Comparison of ENCODE assay signal across 11 cellular contexts in genomic region chr6:15457903-15458530, GRCh38.
DNase-seq lines count a peak whose midpoint lies in the region; ATAC-seq and TF ChIP-seq lines count a peak whose summit lies in the region.
"Had no signal": no experiment of that assay in that cellular context is flagged by ENCODE, and none has a peak within 500 bp of the region (broad histone marks: within the 10 kb centered on the region; RNA-seq: fewer than 3 reads in every experiment).

No MANE protein-coding gene starts in this region.

- peaks cover 15% of the 10 kb centered on the region for H3K36me3 Mint-ChIP-seq in WTC11

- H3K27me3 ChIP-seq in BE2C, result no peaks in the 10 kb centered on the region
- no peaks in the 10 kb centered on the region for H3K27me3 ChIP-seq in psoas muscle (ENCODE audit: insufficient read depth in 3 of 3, low read length in 2 of 3)
- H3K27me3 ChIP-seq: sigmoid colon had no signal

- H3K4me1 ChIP-seq in BE2C (peaks cover 15% of the 10 kb centered on the region), psoas muscle (peaks cover 73% of the 10 kb centered on the region)

- H3K27ac Mint-ChIP-seq in WTC11, result peak overlapping the region; percentile 9; the same call in 1 of the 2 replicates

- H3K27ac ChIP-seq in psoas muscle, result no peak overlapping the region
- H3K27ac ChIP-seq: epithelial cell of prostate, sigmoid colon had no signal

- H3K4me3 ChIP-seq in BE2C (ENCODE audit: low read depth, low read length) (no peak overlapping the region), psoas muscle (no peak overlapping the region)
- H3K4me3 ChIP-seq: sigmoid colon had no signal

- no peaks in the 10 kb centered on the region for H3K9me3 Mint-ChIP-seq in WTC11

- 63 to 75% (median 69%) methylated on average over 17 of the region's 17 CpGs for WGBS in psoas muscle, 3 donors

- intact Hi-C loops in psoas muscle (cut with DNase I), result no loop called here

- no peaks in the 10 kb centered on the region for H3K9me3 ChIP-seq in BE2C
- H3K9me3 ChIP-seq in psoas muscle, result no peaks in the 10 kb centered on the region
- H3K9me3 ChIP-seq: sigmoid colon had no signal

- DNase-seq in BE2C (peak; percentile 22), WTC11 (ENCODE audit: low spot score) (no peak), psoas muscle (no peak)
- no peak for DNase-seq in stimulated activated CD4-positive, alpha-beta T cell treated with anti-CD3 and anti-CD28 coated beads, Interleukin-1b, Interleukin-23, amount 100 ng/mL, for 48 hours
- DNase-seq in activated CD4-positive, alpha-beta T cell treated with anti-CD3 and anti-CD28 coated beads for 1 hour, result no peak
- DNase-seq: Right ventricle myocardium superior, sigmoid colon had no signal

- TF ChIP-seq CTCF in BE2C (IDR thresholded peaks at IDR 0.05; ENCODE audit: low read depth, low read length), result no peak
- no peak for TF ChIP-seq CTCF in WTC11 (IDR thresholded peaks at IDR 0.05)
- no peak for TF ChIP-seq CTCF in psoas muscle (IDR thresholded peaks at IDR 0.05)

- no peaks in the 10 kb centered on the region for H3K36me3 ChIP-seq in BE2C
- no peaks in the 10 kb centered on the region for H3K36me3 ChIP-seq in psoas muscle (ENCODE audit: insufficient read depth in 1 of 2, low read depth in 1 of 2)
- H3K36me3 ChIP-seq: sigmoid colon had no signal

- ATAC-seq in GM18858 (IDR thresholded peaks at IDR 0.05; ENCODE audit: unreplicated experiment) (peak; percentile 63), HG03108 (IDR thresholded peaks at IDR 0.05; ENCODE audit: unreplicated experiment) (peak; percentile 52), WTC11 (no peak), psoas muscle (no peak), GM18867 (IDR thresholded peaks at IDR 0.05; ENCODE audit: unreplicated experiment) (no peak)

- H3K4me3 Mint-ChIP-seq in WTC11, result no peak overlapping the region

- POLR2A ChIA-PET in WTC11 (lab: Charles Lee), result no interaction called here

- CTCF ChIA-PET in WTC11 (lab: Charles Lee), result interaction anchor here (0.5 kb wide), 1 partner anchor 9 kb away, joined by 3 read pairs; no protein-coding TSS in a partner anchor

- H3K4me1 Mint-ChIP-seq in WTC11, result peaks cover 92% of the 10 kb centered on the region

- H3K27me3 Mint-ChIP-seq in WTC11 (ENCODE audit: low read depth), result no peaks in the 10 kb centered on the region

TF ChIP-seq in WTC11, 78 proteins besides CTCF, POLR2A, EP300 and RAD21 (continues in another document):
- no peak for TF ChIP-seq ERG (CRISPR knock-in tag; IDR thresholded peaks at IDR 0.05)
- TF ChIP-seq TP53 (CRISPR knock-in tag; IDR thresholded peaks at IDR 0.05), result no peak
- no peak for TF ChIP-seq SP1 (CRISPR knock-in tag; conservative IDR thresholded peaks at IDR 0.05)
- TF ChIP-seq, protein P1, sequence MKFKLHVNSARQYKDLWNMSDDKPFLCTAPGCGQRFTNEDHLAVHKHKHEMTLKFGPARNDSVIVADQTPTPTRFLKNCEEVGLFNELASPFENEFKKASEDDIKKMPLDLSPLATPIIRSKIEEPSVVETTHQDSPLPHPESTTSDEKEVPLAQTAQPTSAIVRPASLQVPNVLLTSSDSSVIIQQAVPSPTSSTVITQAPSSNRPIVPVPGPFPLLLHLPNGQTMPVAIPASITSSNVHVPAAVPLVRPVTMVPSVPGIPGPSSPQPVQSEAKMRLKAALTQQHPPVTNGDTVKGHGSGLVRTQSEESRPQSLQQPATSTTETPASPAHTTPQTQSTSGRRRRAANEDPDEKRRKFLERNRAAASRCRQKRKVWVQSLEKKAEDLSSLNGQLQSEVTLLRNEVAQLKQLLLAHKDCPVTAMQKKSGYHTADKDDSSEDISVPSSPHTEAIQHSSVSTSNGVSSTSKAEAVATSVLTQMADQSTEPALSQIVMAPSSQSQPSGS (CRISPR knock-in tag; IDR thresholded peaks at IDR 0.05; ENCODE audit: borderline replicate concordance, low read depth), result no peak
- no peak for TF ChIP-seq ARID4B (CRISPR knock-in tag; IDR thresholded peaks at IDR 0.05; ENCODE audit: borderline replicate concordance)
- no peak for TF ChIP-seq ZNF423 (CRISPR knock-in tag; IDR thresholded peaks at IDR 0.05)
- TF ChIP-seq, protein P2, sequence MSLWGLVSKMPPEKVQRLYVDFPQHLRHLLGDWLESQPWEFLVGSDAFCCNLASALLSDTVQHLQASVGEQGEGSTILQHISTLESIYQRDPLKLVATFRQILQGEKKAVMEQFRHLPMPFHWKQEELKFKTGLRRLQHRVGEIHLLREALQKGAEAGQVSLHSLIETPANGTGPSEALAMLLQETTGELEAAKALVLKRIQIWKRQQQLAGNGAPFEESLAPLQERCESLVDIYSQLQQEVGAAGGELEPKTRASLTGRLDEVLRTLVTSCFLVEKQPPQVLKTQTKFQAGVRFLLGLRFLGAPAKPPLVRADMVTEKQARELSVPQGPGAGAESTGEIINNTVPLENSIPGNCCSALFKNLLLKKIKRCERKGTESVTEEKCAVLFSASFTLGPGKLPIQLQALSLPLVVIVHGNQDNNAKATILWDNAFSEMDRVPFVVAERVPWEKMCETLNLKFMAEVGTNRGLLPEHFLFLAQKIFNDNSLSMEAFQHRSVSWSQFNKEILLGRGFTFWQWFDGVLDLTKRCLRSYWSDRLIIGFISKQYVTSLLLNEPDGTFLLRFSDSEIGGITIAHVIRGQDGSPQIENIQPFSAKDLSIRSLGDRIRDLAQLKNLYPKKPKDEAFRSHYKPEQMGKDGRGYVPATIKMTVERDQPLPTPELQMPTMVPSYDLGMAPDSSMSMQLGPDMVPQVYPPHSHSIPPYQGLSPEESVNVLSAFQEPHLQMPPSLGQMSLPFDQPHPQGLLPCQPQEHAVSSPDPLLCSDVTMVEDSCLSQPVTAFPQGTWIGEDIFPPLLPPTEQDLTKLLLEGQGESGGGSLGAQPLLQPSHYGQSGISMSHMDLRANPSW (CRISPR knock-in tag; conservative IDR thresholded peaks at IDR 0.05; ENCODE audit: low read depth), result no peak
- no peak for TF ChIP-seq CREM (CRISPR knock-in tag; IDR thresholded peaks at IDR 0.05)
- TF ChIP-seq FOXP4 (CRISPR knock-in tag; IDR thresholded peaks at IDR 0.05), result no peak
- TF ChIP-seq, protein P3, sequence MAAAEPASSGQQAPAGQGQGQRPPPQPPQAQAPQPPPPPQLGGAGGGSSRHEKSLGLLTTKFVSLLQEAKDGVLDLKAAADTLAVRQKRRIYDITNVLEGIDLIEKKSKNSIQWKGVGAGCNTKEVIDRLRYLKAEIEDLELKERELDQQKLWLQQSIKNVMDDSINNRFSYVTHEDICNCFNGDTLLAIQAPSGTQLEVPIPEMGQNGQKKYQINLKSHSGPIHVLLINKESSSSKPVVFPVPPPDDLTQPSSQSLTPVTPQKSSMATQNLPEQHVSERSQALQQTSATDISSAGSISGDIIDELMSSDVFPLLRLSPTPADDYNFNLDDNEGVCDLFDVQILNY (CRISPR knock-in tag; IDR thresholded peaks at IDR 0.05), result no peak

Comparison
In these comparisons a context has a peak if more than half of its experiments do, and no peak if none do; other contexts are left out.
1. ATAC-seq: peak in GM18858 (single experiment) and HG03108 (single experiment); none in WTC11 (single experiment), psoas muscle (0 of 4) and GM18867 (single experiment).